9 cellular contexts compared by ENCODE assay signal in the genomic region with DNA sequence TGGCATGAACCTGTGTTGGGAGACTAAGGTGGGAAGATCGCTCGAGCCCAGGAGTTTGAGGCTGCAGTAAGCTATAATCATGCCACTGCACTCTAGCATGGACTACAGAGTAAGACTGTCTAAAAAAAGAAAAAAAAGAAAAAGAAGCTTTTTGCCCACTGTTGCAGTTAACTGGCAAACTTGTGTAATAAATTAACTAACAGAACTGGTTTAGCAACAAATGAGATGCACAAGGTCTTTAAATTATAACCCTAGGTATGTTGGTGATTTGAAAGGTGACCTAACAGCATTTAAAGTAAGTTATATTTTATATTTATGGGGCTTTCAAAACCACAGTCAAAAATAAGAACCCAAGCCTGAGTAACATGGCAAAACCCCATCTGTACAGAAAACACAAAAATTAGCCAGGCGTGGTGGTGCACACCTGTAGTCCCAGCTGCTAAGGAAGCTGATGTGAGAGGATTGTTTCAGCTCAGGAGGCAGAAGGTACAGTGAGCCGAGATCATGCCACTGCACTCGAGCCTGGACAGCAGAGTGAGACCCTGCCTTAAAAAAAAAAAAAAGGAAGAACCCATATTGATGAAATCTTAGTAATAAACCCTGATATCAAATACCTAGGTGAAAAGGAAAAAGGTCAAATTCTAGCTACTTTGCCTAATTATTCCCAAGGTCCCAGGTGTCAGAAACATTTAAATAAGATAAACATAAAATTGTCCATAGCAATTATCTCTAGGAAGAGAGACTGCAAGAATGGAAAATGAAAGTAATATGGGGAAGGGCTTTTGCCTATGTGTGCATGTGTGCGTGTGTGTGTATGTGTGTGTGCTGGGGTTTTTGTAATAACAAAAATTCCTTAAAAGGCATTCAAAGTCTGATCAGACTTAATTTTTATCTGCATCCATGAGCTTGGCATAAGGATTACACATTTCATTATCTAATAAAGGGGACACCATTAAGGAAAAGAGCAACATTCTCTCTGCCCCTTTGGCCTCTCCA. TPM values are rescaled to one million over a fixed set of nuclear protein-coding genes. Genes with fewer than 3 reads are reported as not detected.
DNase-seq lines count a peak whose midpoint lies in the region; ATAC-seq lines count a peak whose summit lies in the region.
"Had no signal": no experiment of that assay in that cellular context is flagged by ENCODE, and none has a peak within 500 bp of the region (broad histone marks: within the 10 kb centered on the region; RNA-seq: fewer than 3 reads in every experiment).

No MANE protein-coding gene starts in this region.

- H3K36me3 Mint-ChIP-seq in activated CD4-positive, alpha-beta T cell treated with anti-CD3 and anti-CD28 coated beads, Interleukin-2, amount 10 ng/mL, durations not matched to agents 7 days and 5 days (ENCODE audit: low read depth), result peaks cover 31% of the 10 kb centered on the region

- no peaks in the 10 kb centered on the region for H3K27me3 ChIP-seq in endocrine pancreas (ENCODE audit: control insufficient read depth, insufficient read depth, low read length)

- no peak overlapping the region for H3K9ac ChIP-seq in endocrine pancreas (ENCODE audit: control insufficient read depth, insufficient read depth, low read length)

- no peaks in the 10 kb centered on the region for H3K27me3 Mint-ChIP-seq in activated CD4-positive, alpha-beta T cell treated with anti-CD3 and anti-CD28 coated beads, Interleukin-2, amount 10 ng/mL, durations not matched to agents 7 days and 5 days
- H3K27me3 Mint-ChIP-seq in stimulated activated naive CD8-positive, alpha-beta T cell treated with anti-CD3 and anti-CD28 coated beads, Interleukin-15, amount 100 ng/mL, for 72 hours, result no peaks in the 10 kb centered on the region

- H3K9me3 Mint-ChIP-seq in activated CD4-positive, alpha-beta T cell treated with anti-CD3 and anti-CD28 coated beads, Interleukin-2, amount 10 ng/mL, durations not matched to agents 7 days and 5 days, result peaks cover 2% of the 10 kb centered on the region
- H3K9me3 Mint-ChIP-seq in stimulated activated naive CD8-positive, alpha-beta T cell treated with anti-CD3 and anti-CD28 coated beads, Interleukin-15, amount 100 ng/mL, for 72 hours, result no peaks in the 10 kb centered on the region

- H3K9me3 ChIP-seq in endocrine pancreas (ENCODE audit: control insufficient read depth, low read length), result no peaks in the 10 kb centered on the region

- H3K4me3 Mint-ChIP-seq in activated CD4-positive, alpha-beta T cell treated with anti-CD3 and anti-CD28 coated beads, Interleukin-2, amount 10 ng/mL, durations not matched to agents 7 days and 5 days, result peak overlapping the region; percentile 5
- peak overlapping the region; percentile 56 to 58 for H3K4me3 Mint-ChIP-seq in stimulated activated naive CD8-positive, alpha-beta T cell treated with anti-CD3 and anti-CD28 coated beads, Interleukin-15, amount 100 ng/mL, for 72 hours

- H3K4me1 Mint-ChIP-seq in activated CD4-positive, alpha-beta T cell treated with anti-CD3 and anti-CD28 coated beads, Interleukin-2, amount 10 ng/mL, durations not matched to agents 7 days and 5 days, result peaks cover 68% of the 10 kb centered on the region
- H3K4me1 Mint-ChIP-seq in stimulated activated naive CD8-positive, alpha-beta T cell treated with anti-CD3 and anti-CD28 coated beads, Interleukin-15, amount 100 ng/mL, for 72 hours, result peaks cover 75% of the 10 kb centered on the region

- POLR2A ChIA-PET in activated CD4-positive, alpha-beta T cell treated with anti-CD3 and anti-CD28 coated beads, Interleukin-2, amount 10 ng/mL, durations not matched to agents 7 days and 5 days (lab: Charles Lee), result no interaction called here

- CTCF ChIA-PET in activated CD4-positive, alpha-beta T cell treated with anti-CD3 and anti-CD28 coated beads, Interleukin-2, amount 10 ng/mL, durations not matched to agents 7 days and 5 days (lab: Charles Lee), result interaction anchor here (0.6 to 2.3 kb wide), 4 partner anchors 8 to 313 kb away, joined by 3 to 10 read pairs (median 4); no protein-coding TSS in a partner anchor

- DNase-seq in activated CD4-positive, alpha-beta T cell treated with anti-CD3 and anti-CD28 coated beads, Interleukin-2, amount 10 ng/mL, durations not matched to agents 7 days and 5 days, result peak; percentile 48
- no peak for DNase-seq in activated CD4-positive, alpha-beta T cell treated with anti-CD3 and anti-CD28 coated beads, Interleukin-2, amount 50 U/mL, for 48 hours
- DNase-seq in NOMO-1 treated with DMSO at 0.1 percent for 48 hours (lab: John Stamatoyannopoulos, UW; ENCODE audit: unreplicated experiment) (peak; percentile 34), HT-29 (ENCODE audit: low spot score) (no peak), NCI-H2081 (lab: John Stamatoyannopoulos, UW) (no peak)
- DNase-seq in stimulated activated naive CD8-positive, alpha-beta T cell treated with anti-CD3 and anti-CD28 coated beads, Interleukin-15, amount 100 ng/mL, for 72 hours, result no peak
- DNase-seq: C1 segment of cervical spinal cord had no signal

- peak overlapping the region; percentile 81 for H3K27ac Mint-ChIP-seq in activated CD4-positive, alpha-beta T cell treated with anti-CD3 and anti-CD28 coated beads, Interleukin-2, amount 10 ng/mL, durations not matched to agents 7 days and 5 days
- peak overlapping the region in 1 of 2 donors; percentile 15 for H3K27ac Mint-ChIP-seq in stimulated activated naive CD8-positive, alpha-beta T cell treated with anti-CD3 and anti-CD28 coated beads, Interleukin-15, amount 100 ng/mL, for 72 hours

- no peaks in the 10 kb centered on the region for H3K36me3 ChIP-seq in endocrine pancreas (ENCODE audit: control insufficient read depth, insufficient read depth, low read length)

- H3K4me1 ChIP-seq in endocrine pancreas (ENCODE audit: control insufficient read depth, insufficient read depth, low read length), result peaks cover 8% of the 10 kb centered on the region

- ATAC-seq in stimulated activated naive CD8-positive, alpha-beta T cell treated with anti-CD3 and anti-CD28 coated beads, Interleukin-15, amount 100 ng/mL, for 72 hours, result no peak
- no peak for ATAC-seq in HG03565 (IDR thresholded peaks at IDR 0.05; ENCODE audit: unreplicated experiment)

- H3K4me3 ChIP-seq in endocrine pancreas (ENCODE audit: control insufficient read depth, insufficient read depth, low read length), result peak overlapping the region; percentile 22

RNA-seq across cellular contexts. Expression of a gene that starts 15.4 kb away (rescaled TPM):
- total RNA-seq in activated CD4-positive, alpha-beta T cell treated with anti-CD3 and anti-CD28 coated beads, Interleukin-2, amount 10 ng/mL, durations not matched to agents 7 days and 5 days, result 100 to 1,000 TPM; 192 to 218 TPM
- total RNA-seq in HT-29 (2014; rRNA removed; shearing (Covaris generic)), result 54.2 and 96.2 TPM in 2 replicates

Comparison
In these comparisons a context has a peak if more than half of its experiments do, and no peak if none do; other contexts are left out.
1. DNase-seq: peak in activated CD4-positive, alpha-beta T cell treated with anti-CD3 and anti-CD28 coated beads, Interleukin-2, amount 10 ng/mL, durations not matched to agents 7 days and 5 days (single experiment) and NOMO-1 treated with DMSO at 0.1 percent for 48 hours (single experiment); none in activated CD4-positive, alpha-beta T cell treated with anti-CD3 and anti-CD28 coated beads, Interleukin-2, amount 50 U/mL, for 48 hours (0 of 2), stimulated activated naive CD8-positive, alpha-beta T cell treated with anti-CD3 and anti-CD28 coated beads, Interleukin-15, amount 100 ng/mL, for 72 hours (0 of 2), HT-29 (single experiment) and NCI-H2081 (0 of 2).